25 cellular contexts compared by ENCODE assay signal in the genomic region with DNA sequence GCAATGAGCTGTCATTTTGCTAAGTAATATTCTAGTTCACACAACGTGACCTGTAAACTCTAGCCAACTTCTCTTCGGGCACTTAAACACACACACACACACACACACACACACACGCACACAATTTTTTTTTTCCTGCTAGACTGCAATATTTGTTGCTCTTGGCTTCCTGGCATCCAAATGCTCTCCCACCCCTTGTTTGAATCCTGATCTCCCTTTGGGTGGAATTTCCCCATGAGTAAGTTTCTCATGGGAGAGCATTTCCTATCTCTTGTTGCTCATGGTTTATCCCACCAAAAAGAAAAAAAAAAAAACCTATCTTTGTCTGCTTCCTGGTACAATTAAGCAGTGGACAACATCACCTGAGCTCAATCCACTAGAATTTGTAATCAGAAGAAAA. TPM values are rescaled to one million over a fixed set of nuclear protein-coding genes. Genes with fewer than 3 reads are reported as not detected.
DNase-seq lines count a peak whose midpoint lies in the region; ATAC-seq, FAIRE-seq and TF ChIP-seq lines count a peak whose summit lies in the region.
"Had no signal": no experiment of that assay in that cellular context is flagged by ENCODE, and none has a peak within 500 bp of the region (broad histone marks: within the 10 kb centered on the region; RNA-seq: fewer than 3 reads in every experiment).

No MANE protein-coding gene starts in this region.

- H2AFZ ChIP-seq in astrocyte (ENCODE audit: low read depth, low read length), result no peak overlapping the region

- no peak overlapping the region for H3K9ac ChIP-seq in astrocyte (ENCODE audit: low read length)

- H3K27me3 Mint-ChIP-seq in astrocyte (ENCODE audit: low read depth, unreplicated experiment) (no peaks in the 10 kb centered on the region), WTC11 (ENCODE audit: low read depth) (no peaks in the 10 kb centered on the region)

- no peak overlapping the region for H3K4me2 ChIP-seq in astrocyte (ENCODE audit: low read length)

- H3K9me3 ChIP-seq in astrocyte (ENCODE audit: insufficient read depth, low read depth, low read length), result no peaks in the 10 kb centered on the region
- H3K9me3 ChIP-seq: gastroesophageal sphincter, HAP-1, pancreas had no signal

- H3K4me1 ChIP-seq in astrocyte (ENCODE audit: insufficient read depth, low read length), result peaks cover 6% of the 10 kb centered on the region
- H3K4me1 ChIP-seq: gastroesophageal sphincter, HAP-1, pancreas had no signal

- DNase-seq in Daoy (ENCODE audit: low read depth) (peak; percentile 75), astrocyte (ENCODE audit: low read depth) (peak; percentile 47), fibroblast of peridontal ligament (ENCODE audit: extremely low read depth) (peak; percentile 44), non-pigmented ciliary epithelial cell (ENCODE audit: low read depth) (peak; percentile 28), islet precursor cell (no peak), NCI-H2107 treated with DMSO at 0.1 percent for 48 hours (lab: John Stamatoyannopoulos, UW; ENCODE audit: unreplicated experiment) (no peak), WTC11 (ENCODE audit: low spot score) (no peak)
- DNase-seq: activated CD4-positive, alpha-beta T cell treated with anti-CD3 and anti-CD28 coated beads, Interleukin-2, amount 50 U/mL, for 48 hours; activated CD4-positive, CD25-positive, alpha-beta regulatory T cell; activated effector memory CD4-positive, alpha-beta T cell treated with anti-CD3 and anti-CD28 coated beads, Interleukin-2, amount 50 U/mL, for 16 hours; caudate nucleus; CD4-positive, CD25-positive, alpha-beta regulatory T cell; KBM-7; mesendoderm; MV-4-11; naive thymus-derived CD8-positive, alpha-beta T cell; NCI-H1694 treated with DMSO at 0.1 percent for 48 hours; pancreas; stimulated activated CD4-positive, alpha-beta T cell treated with anti-CD3 and anti-CD28 coated beads, Interleukin-1b, Interleukin-23, amount 100 ng/mL, for 48 hours had no signal

- CTCF ChIA-PET in WTC11 (lab: Charles Lee), result no interaction called here

- ATAC-seq in WTC11 (no peak), HG03159 (IDR thresholded peaks at IDR 0.05; ENCODE audit: unreplicated experiment) (no peak)
- ATAC-seq: gastroesophageal sphincter; naive thymus-derived CD8-positive, alpha-beta T cell; pancreas; stimulated activated effector memory CD8-positive, alpha-beta T cell treated with anti-CD3 and anti-CD28 coated beads, Interleukin-12 subunit alpha, Interleukin-12 subunit beta, amount 100 ng/mL, for 72 hours had no signal

- H3K4me1 Mint-ChIP-seq in astrocyte (ENCODE audit: low read depth, unreplicated experiment) (no peaks in the 10 kb centered on the region), WTC11 (no peaks in the 10 kb centered on the region)
- H3K4me1 Mint-ChIP-seq: CD4-positive, CD25-positive, alpha-beta regulatory T cell; naive thymus-derived CD8-positive, alpha-beta T cell; stimulated activated effector memory CD8-positive, alpha-beta T cell treated with anti-CD3 and anti-CD28 coated beads, Interleukin-12 subunit alpha, Interleukin-12 subunit beta, amount 100 ng/mL, for 72 hours had no signal

- H3K9me3 Mint-ChIP-seq in astrocyte (ENCODE audit: unreplicated experiment) (no peaks in the 10 kb centered on the region), WTC11 (no peaks in the 10 kb centered on the region)
- H3K9me3 Mint-ChIP-seq: CD4-positive, CD25-positive, alpha-beta regulatory T cell; naive thymus-derived CD8-positive, alpha-beta T cell; stimulated activated effector memory CD8-positive, alpha-beta T cell treated with anti-CD3 and anti-CD28 coated beads, Interleukin-12 subunit alpha, Interleukin-12 subunit beta, amount 100 ng/mL, for 72 hours had no signal

- H3K4me3 ChIP-seq in astrocyte (ENCODE audit: insufficient read depth, low read depth, low read length), result no peak overlapping the region
- H3K4me3 ChIP-seq: gastroesophageal sphincter, HAP-1, pancreas had no signal

- FAIRE-seq in astrocyte (lab: Jason Lieb, UNC), result no peak
- FAIRE-seq: G401.6, pancreas had no signal

- no peaks in the 10 kb centered on the region for H3K36me3 ChIP-seq in astrocyte (ENCODE audit: insufficient read depth, low read length)
- H3K36me3 ChIP-seq: gastroesophageal sphincter, HAP-1, pancreas had no signal

- POLR2A ChIA-PET in WTC11 (lab: Charles Lee), result no interaction called here

- H3K4me3 Mint-ChIP-seq in astrocyte (ENCODE audit: unreplicated experiment), result no peak overlapping the region
- H3K4me3 Mint-ChIP-seq in WTC11, result no peak overlapping the region
- H3K4me3 Mint-ChIP-seq: CD4-positive, CD25-positive, alpha-beta regulatory T cell; naive thymus-derived CD8-positive, alpha-beta T cell; stimulated activated effector memory CD8-positive, alpha-beta T cell treated with anti-CD3 and anti-CD28 coated beads, Interleukin-12 subunit alpha, Interleukin-12 subunit beta, amount 100 ng/mL, for 72 hours had no signal

- no peak overlapping the region for H3K27ac Mint-ChIP-seq in astrocyte (ENCODE audit: unreplicated experiment)
- no peak overlapping the region for H3K27ac Mint-ChIP-seq in WTC11
- H3K27ac Mint-ChIP-seq: CD4-positive, CD25-positive, alpha-beta regulatory T cell; naive thymus-derived CD8-positive, alpha-beta T cell; stimulated activated effector memory CD8-positive, alpha-beta T cell treated with anti-CD3 and anti-CD28 coated beads, Interleukin-12 subunit alpha, Interleukin-12 subunit beta, amount 100 ng/mL, for 72 hours had no signal

- no peaks in the 10 kb centered on the region for H3K79me2 ChIP-seq in astrocyte (ENCODE audit: insufficient read depth, low read length)

- H3K27me3 ChIP-seq in astrocyte (ENCODE audit: insufficient read depth, low read length), result no peaks in the 10 kb centered on the region
- H3K27me3 ChIP-seq: gastroesophageal sphincter, pancreas had no signal

- no peak for TF ChIP-seq CTCF in astrocyte (IDR thresholded peaks at IDR 0.05; ENCODE audit: insufficient read depth, low read depth, low read length)
- TF ChIP-seq CTCF in WTC11 (IDR thresholded peaks at IDR 0.05), result no peak

- peak overlapping the region; percentile 67 for H3K27ac ChIP-seq in astrocyte (ENCODE audit: low read depth, low read length)
- H3K27ac ChIP-seq: epithelial cell of prostate, gastroesophageal sphincter, pancreas had no signal

- H3K36me3 Mint-ChIP-seq in astrocyte (ENCODE audit: low read depth, unreplicated experiment) (no peaks in the 10 kb centered on the region), WTC11 (no peaks in the 10 kb centered on the region)
- H3K36me3 Mint-ChIP-seq: CD4-positive, CD25-positive, alpha-beta regulatory T cell; naive thymus-derived CD8-positive, alpha-beta T cell; stimulated activated effector memory CD8-positive, alpha-beta T cell treated with anti-CD3 and anti-CD28 coated beads, Interleukin-12 subunit alpha, Interleukin-12 subunit beta, amount 100 ng/mL, for 72 hours had no signal

- no peaks in the 10 kb centered on the region for H4K20me1 ChIP-seq in astrocyte (ENCODE audit: insufficient read depth, low read length)

TF ChIP-seq in WTC11, 78 proteins besides CTCF, POLR2A, EP300 and RAD21:
- TF ChIP-seq ZNF396 (CRISPR knock-in tag; IDR thresholded peaks at IDR 0.05; ENCODE audit: borderline replicate concordance), result no peak
- TF ChIP-seq NR1H2 (CRISPR knock-in tag; IDR thresholded peaks at IDR 0.05), result no peak
- no peak for TF ChIP-seq ZBTB21 (CRISPR knock-in tag; IDR thresholded peaks at IDR 0.05; ENCODE audit: borderline replicate concordance)
- TF ChIP-seq, protein P1, sequence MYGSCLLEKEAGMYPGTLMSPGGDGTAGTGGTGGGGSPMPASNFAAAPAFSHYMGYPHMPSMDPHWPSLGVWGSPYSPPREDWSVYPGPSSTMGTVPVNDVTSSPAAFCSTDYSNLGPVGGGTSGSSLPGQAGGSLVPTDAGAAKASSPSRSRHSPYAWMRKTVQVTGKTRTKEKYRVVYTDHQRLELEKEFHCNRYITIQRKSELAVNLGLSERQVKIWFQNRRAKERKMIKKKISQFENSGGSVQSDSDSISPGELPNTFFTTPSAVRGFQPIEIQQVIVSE (CRISPR knock-in tag; IDR thresholded peaks at IDR 0.05; ENCODE audit: borderline replicate concordance), result no peak
- no peak for TF ChIP-seq NFE2L1 (CRISPR knock-in tag; IDR thresholded peaks at IDR 0.05)
- TF ChIP-seq, protein P2, sequence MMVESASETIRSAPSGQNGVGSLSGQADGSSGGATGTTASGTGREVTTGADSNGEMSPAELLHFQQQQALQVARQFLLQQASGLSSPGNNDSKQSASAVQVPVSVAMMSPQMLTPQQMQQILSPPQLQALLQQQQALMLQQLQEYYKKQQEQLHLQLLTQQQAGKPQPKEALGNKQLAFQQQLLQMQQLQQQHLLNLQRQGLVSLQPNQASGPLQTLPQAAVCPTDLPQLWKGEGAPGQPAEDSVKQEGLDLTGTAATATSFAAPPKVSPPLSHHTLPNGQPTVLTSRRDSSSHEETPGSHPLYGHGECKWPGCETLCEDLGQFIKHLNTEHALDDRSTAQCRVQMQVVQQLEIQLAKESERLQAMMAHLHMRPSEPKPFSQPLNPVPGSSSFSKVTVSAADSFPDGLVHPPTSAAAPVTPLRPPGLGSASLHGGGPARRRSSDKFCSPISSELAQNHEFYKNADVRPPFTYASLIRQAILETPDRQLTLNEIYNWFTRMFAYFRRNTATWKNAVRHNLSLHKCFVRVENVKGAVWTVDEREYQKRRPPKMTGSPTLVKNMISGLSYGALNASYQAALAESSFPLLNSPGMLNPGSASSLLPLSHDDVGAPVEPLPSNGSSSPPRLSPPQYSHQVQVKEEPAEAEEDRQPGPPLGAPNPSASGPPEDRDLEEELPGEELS (CRISPR knock-in tag; IDR thresholded peaks at IDR 0.05), result no peak
- TF ChIP-seq JAZF1 (CRISPR knock-in tag; IDR thresholded peaks at IDR 0.05), result no peak
- TF ChIP-seq, protein P3, sequence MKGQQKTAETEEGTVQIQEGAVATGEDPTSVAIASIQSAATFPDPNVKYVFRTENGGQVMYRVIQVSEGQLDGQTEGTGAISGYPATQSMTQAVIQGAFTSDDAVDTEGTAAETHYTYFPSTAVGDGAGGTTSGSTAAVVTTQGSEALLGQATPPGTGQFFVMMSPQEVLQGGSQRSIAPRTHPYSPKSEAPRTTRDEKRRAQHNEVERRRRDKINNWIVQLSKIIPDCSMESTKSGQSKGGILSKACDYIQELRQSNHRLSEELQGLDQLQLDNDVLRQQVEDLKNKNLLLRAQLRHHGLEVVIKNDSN (CRISPR knock-in tag; IDR thresholded peaks at IDR 0.05), result no peak
- no peak for TF ChIP-seq NR3C1 (CRISPR knock-in tag; conservative IDR thresholded peaks at IDR 0.05; ENCODE audit: low read depth)
- TF ChIP-seq SMAD4 (CRISPR knock-in tag; IDR thresholded peaks at IDR 0.05), result no peak
- no peak for TF ChIP-seq CREM (CRISPR knock-in tag; IDR thresholded peaks at IDR 0.05)
- no peak for TF ChIP-seq ZNF219 (CRISPR knock-in tag; IDR thresholded peaks at IDR 0.05; ENCODE audit: borderline replicate concordance)

RNA-seq across cellular contexts. Expression of a gene that starts 54.7 kb away (rescaled TPM):
- 0.03 TPM in 1 of 2 replicates, not detected in the other for total RNA-seq in Daoy (2014; rRNA removed; shearing (Covaris generic))
- 0.14 and 0.43 TPM in 2 replicates for total RNA-seq in astrocyte
- 0.73 to 1.1 TPM (median 0.87 TPM) in 3 replicates for total RNA-seq in WTC11 (2021)
- total RNA-seq: CD4-positive, CD25-positive, alpha-beta regulatory T cell had no signal

Comparison
In these comparisons a context has a peak if more than half of its experiments do, and no peak if none do; other contexts are left out.
1. DNase-seq: peak in Daoy (single experiment), astrocyte (single experiment), fibroblast of peridontal ligament (single experiment) and non-pigmented ciliary epithelial cell (single experiment); none in islet precursor cell (single experiment), NCI-H2107 treated with DMSO at 0.1 percent for 48 hours (single experiment) and WTC11 (single experiment).